Comparison of ENCODE assay signal across 8 cellular contexts in the genomic region with DNA sequence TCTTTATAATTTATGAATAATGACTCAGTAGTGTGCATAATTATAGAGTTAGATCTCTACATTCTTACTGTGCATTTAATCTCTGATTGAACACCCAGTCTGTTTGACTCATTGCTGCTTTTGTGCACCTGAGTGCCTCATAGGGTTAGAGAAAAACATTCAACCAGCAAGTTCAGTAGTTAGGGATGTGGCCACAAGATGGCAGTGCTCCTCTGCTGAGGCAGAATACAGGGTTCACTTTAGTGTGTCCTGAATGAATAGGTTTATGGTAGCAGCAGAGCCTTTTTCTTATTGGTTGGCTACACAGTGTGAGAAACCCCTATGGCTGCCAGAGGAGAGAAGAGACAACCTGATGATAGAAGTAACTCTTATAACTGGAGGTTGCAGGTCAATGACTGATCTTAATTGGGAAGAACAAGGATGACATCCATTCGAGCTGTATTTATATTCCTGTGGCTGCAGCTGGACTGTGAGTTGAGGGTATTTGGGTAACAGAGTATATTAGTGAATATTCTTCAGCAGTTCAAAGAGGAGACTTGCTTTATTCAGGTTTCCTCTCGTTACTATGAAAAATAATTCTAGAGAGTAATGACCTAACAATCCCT.
DNase-seq lines count a peak whose midpoint lies in the region; ATAC-seq and TF ChIP-seq lines count a peak whose summit lies in the region.

No MANE protein-coding gene starts in this region.

- no peak overlapping the region for H3K4ac ChIP-seq in neuronal stem cell (ENCODE audit: low read length)

- H3K27ac ChIP-seq in neuronal stem cell (replicated peaks; ENCODE audit: low read length) (no peak overlapping the region), thymus (ENCODE audit: low read depth) (no peak overlapping the region)

- H4K91ac ChIP-seq in neuronal stem cell (ENCODE audit: low read depth, low read length, poor library complexity), result no peak overlapping the region

- no peaks in the 10 kb centered on the region for H3K9me3 ChIP-seq in neuronal stem cell (replicated peaks in 1 of 2; ENCODE audit: control insufficient read depth in 2 of 2, insufficient read depth in 1 of 2, low read depth in 1 of 2, low read length in 2 of 2)
- H3K9me3 ChIP-seq in thymus (ENCODE audit: control insufficient read depth), result no peaks in the 10 kb centered on the region

- no peak overlapping the region for H2BK120ac ChIP-seq in neuronal stem cell (ENCODE audit: low read depth, low read length)

- no peak overlapping the region for H3K23ac ChIP-seq in neuronal stem cell (ENCODE audit: low read depth, low read length, poor library complexity)

- H2BK5ac ChIP-seq in neuronal stem cell (ENCODE audit: low read length), result no peak overlapping the region

- WGBS in neuronal stem cell (ENCODE audit: extremely low coverage in 2 of 2, insufficient read length in 2 of 2, insufficient replicate concordance in 1 of 2), 2 donors, result no CpG with 5 or more reads among the region's 2 CpGs
- WGBS in thymus, result 66% methylated on average over 2 of the region's 2 CpGs

- DNase-seq in NCI-H82 treated with DMSO at 0.1 percent for 48 hours (lab: John Stamatoyannopoulos, UW; ENCODE audit: unreplicated experiment) (peak; percentile 99), epithelial cell of esophagus (ENCODE audit: low read depth) (peak; percentile 87), neuronal stem cell (ENCODE audit: low spot score) (peak; percentile 53), NCI-H146 treated with DMSO at 0.1 percent for 48 hours (lab: John Stamatoyannopoulos, UW; ENCODE audit: unreplicated experiment) (no peak)
- peak; percentile 57 to 62 for DNase-seq in activated CD8-positive, alpha-beta memory T cell treated with anti-CD3 and anti-CD28 coated beads for 4 hours (ENCODE audit: low read depth in 2 of 2)

- TF ChIP-seq CTCF in GM12872 (IDR thresholded peaks at IDR 0.05; ENCODE audit: insufficient read depth, low read depth, low read length), result peak; percentile 86
- TF ChIP-seq CTCF in epithelial cell of esophagus (IDR thresholded peaks at IDR 0.05; ENCODE audit: insufficient read depth, low read depth, low read length, missing control alignments), result peak; percentile 82

- no peak overlapping the region for H2BK12ac ChIP-seq in neuronal stem cell (ENCODE audit: low read length)

- H3K4me1 ChIP-seq in neuronal stem cell (ENCODE audit: control insufficient read depth in 2 of 2, insufficient read depth in 1 of 2, low read depth in 1 of 2, low read length in 2 of 2) (no peaks in the 10 kb centered on the region), thymus (ENCODE audit: control insufficient read depth, insufficient read depth, low read length) (peaks cover 4% of the 10 kb centered on the region)

- no peak overlapping the region for H4K8ac ChIP-seq in neuronal stem cell (ENCODE audit: low read depth, low read length)

- H3K36me3 ChIP-seq in neuronal stem cell (replicated peaks in 1 of 2; ENCODE audit: control insufficient read depth in 2 of 2, insufficient read depth in 2 of 2, low read length in 2 of 2), result no peaks in the 10 kb centered on the region
- H3K36me3 ChIP-seq in thymus (ENCODE audit: control insufficient read depth, insufficient read depth), result no peaks in the 10 kb centered on the region

- no peaks in the 10 kb centered on the region for H3K27me3 ChIP-seq in neuronal stem cell (ENCODE audit: control insufficient read depth in 3 of 3, insufficient read depth in 3 of 3, low read depth in 1 of 3, low read length in 3 of 3)
- H3K27me3 ChIP-seq in thymus (ENCODE audit: control insufficient read depth, insufficient read depth), result no peaks in the 10 kb centered on the region

- H2BK15ac ChIP-seq in neuronal stem cell (ENCODE audit: low read length), result no peak overlapping the region

- H2AK5ac ChIP-seq in neuronal stem cell (ENCODE audit: low read depth, low read length), result no peak overlapping the region

- H3K18ac ChIP-seq in neuronal stem cell (ENCODE audit: low read length), result no peak overlapping the region

- H3K79me1 ChIP-seq in neuronal stem cell (ENCODE audit: low read depth, low read length), result no peaks in the 10 kb centered on the region

- ATAC-seq in HG02623 (IDR thresholded peaks at IDR 0.05; ENCODE audit: unreplicated experiment), result peak; percentile 72

- H3K4me2 ChIP-seq in neuronal stem cell (ENCODE audit: insufficient read depth, low read length, poor library complexity, severe bottlenecking), result no peak overlapping the region

- H3K4me3 ChIP-seq in epithelial cell of esophagus (ENCODE audit: low read length), result no peak overlapping the region
- H3K4me3 ChIP-seq in neuronal stem cell (ENCODE audit: low read length in 2 of 2), result no peak overlapping the region
- H3K4me3 ChIP-seq in thymus (ENCODE audit: low read length), result peak overlapping the region; percentile 42

- H3K14ac ChIP-seq in neuronal stem cell (ENCODE audit: low read length), result no peak overlapping the region

- no peak overlapping the region for H2AFZ ChIP-seq in neuronal stem cell (ENCODE audit: low read length)

- H3K9ac ChIP-seq in neuronal stem cell (ENCODE audit: low read depth, low read length, poor library complexity), result no peak overlapping the region
